In the genomic region with DNA sequence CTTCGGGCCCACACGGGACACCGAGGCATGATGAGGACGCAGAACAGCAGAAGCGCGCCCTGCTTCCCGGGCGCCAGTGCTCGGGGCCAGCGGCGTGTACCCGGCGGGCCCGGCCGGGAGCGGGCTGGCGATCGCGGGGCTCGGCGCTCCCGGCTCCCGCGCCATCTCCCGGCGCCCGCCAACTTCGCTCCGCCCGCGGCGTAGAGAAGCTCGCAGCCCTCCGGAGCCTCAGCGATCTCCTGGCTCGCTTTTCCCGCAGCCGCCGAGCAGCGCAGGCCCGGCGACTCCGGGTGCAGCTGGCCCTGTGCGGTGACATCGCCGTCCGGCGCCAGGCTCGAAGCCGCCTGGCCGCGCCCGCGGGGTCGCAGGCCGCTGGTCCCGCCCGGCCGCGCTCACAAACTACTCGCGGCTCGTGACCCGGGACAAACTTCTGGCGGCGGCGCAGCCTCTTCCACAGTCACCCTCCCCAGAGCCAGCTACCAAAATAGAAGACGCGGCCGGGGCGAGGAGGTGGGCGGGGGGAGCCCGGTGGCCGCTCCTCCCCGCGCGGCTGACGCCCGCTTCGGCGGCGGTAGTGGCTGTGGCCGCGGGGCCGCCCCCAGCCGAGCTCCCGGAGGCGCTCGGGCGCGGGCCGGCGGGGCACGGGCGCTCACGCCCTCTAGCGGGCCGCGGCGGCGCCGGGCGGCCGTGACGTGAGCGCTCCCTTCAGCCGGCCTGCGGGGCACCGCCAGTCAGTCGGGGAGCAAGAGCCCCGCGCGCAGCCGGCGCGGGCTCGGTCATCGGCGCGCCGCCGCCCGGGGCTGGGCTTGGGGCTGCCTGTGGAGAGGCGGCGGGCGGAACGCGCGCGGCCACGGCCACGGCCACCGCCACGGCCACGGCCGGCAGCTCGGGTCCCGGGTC, we compare ENCODE assay signal across 8 cellular contexts. TPM values are rescaled to one million over a fixed set of nuclear protein-coding genes. Genes with fewer than 3 reads are reported as not detected.
DNase-seq lines count a peak whose midpoint lies in the region; ATAC-seq, FAIRE-seq and TF ChIP-seq lines count a peak whose summit lies in the region.

A gene (plus strand): TSS at position 730 of the 900 bp plus-strand sequence. CDS start 503 bp downstream, outside the sequence.

- peak within 1 kb of the TSS; percentile 66 for H3K4me3 Mint-ChIP-seq in T-helper 2 cell treated with Interferon-gamma antibody and Interleukin-4, amounts not matched to agents 5 μg/mL and 100 μg/mL, for 36 hours

- H3K9me3 ChIP-seq in ES-I3 (ENCODE audit: control insufficient read depth, insufficient read depth, low read length) (0 out of 2 replicates have a peak, but pooled peaks cover 4% of the 10 kb centered on the region), iPS-15b (ENCODE audit: control insufficient read depth, insufficient read depth, low read length) (no peaks in the 10 kb centered on the region)

- peak within 1 kb of the TSS; percentile 33 for H3K4me3 ChIP-seq in Jurkat, Clone E6-1 (ENCODE audit: low read length)
- H3K4me3 ChIP-seq in bronchial epithelial cell (ENCODE audit: low read depth, low read length) (peak within 1 kb of the TSS; percentile 64), iPS-15b (ENCODE audit: low read depth, low read length) (peak within 1 kb of the TSS; percentile 61)

- H3K27me3 ChIP-seq in bronchial epithelial cell (ENCODE audit: control insufficient read depth, insufficient read depth, low read length): no peaks in the 10 kb centered on the region
- peaks cover 40% of the 10 kb centered on the region for H3K27me3 ChIP-seq in iPS-15b (ENCODE audit: control insufficient read depth, insufficient read depth, low read length)

- no peaks in the 10 kb centered on the region for H3K36me3 Mint-ChIP-seq in T-helper 2 cell treated with Interferon-gamma antibody and Interleukin-4, amounts not matched to agents 5 μg/mL and 100 μg/mL, for 36 hours (ENCODE audit: low read depth)

- H3K27me3 Mint-ChIP-seq in T-helper 2 cell treated with Interferon-gamma antibody and Interleukin-4, amounts not matched to agents 5 μg/mL and 100 μg/mL, for 36 hours (ENCODE audit: low read depth): peaks cover 53% of the 10 kb centered on the region

- peak; percentile 46 for TF ChIP-seq CTCF in bronchial epithelial cell (IDR thresholded peaks at IDR 0.05; ENCODE audit: insufficient read depth, low read length, severe bottlenecking)

- peak within 1 kb of the TSS; percentile 89 for H3K9ac ChIP-seq in ES-I3 (ENCODE audit: low read depth, low read length)
- peak within 1 kb of the TSS; percentile 62 for H3K9ac ChIP-seq in iPS-15b (ENCODE audit: low read depth, low read length)

- peak; percentile 87 for ATAC-seq in GM21737 (IDR thresholded peaks at IDR 0.05; ENCODE audit: unreplicated experiment)

- no peak for FAIRE-seq in bronchial epithelial cell (lab: Jason Lieb, UNC)

- peak; percentile 5 for DNase-seq in Jurkat, Clone E6-1 (ENCODE audit: low read depth, low spot score)
- peak; percentile 66 for DNase-seq in T-helper 2 cell treated with Interferon-gamma antibody and Interleukin-4, amounts not matched to agents 5 μg/mL and 100 μg/mL, for 36 hours (ENCODE audit: low spot score)
- DNase-seq in bronchial epithelial cell (ENCODE audit: low read depth) (peak; percentile 52), retina (peak; percentile 86), RKO (ENCODE audit: low spot score) (no peak)

- H3K4me1 Mint-ChIP-seq in T-helper 2 cell treated with Interferon-gamma antibody and Interleukin-4, amounts not matched to agents 5 μg/mL and 100 μg/mL, for 36 hours (ENCODE audit: low read depth): no peaks in the 10 kb centered on the region

- no peaks in the 10 kb centered on the region for H3K36me3 ChIP-seq in ES-I3 (ENCODE audit: insufficient read depth, low read length)
- H3K36me3 ChIP-seq in bronchial epithelial cell (ENCODE audit: control insufficient read depth, insufficient read depth, low read length): no peaks in the 10 kb centered on the region
- H3K36me3 ChIP-seq in iPS-15b (ENCODE audit: control insufficient read depth, insufficient read depth, low read length): no peaks in the 10 kb centered on the region

- H3K4me1 ChIP-seq in ES-I3 (ENCODE audit: insufficient read depth, low read length): peaks cover 3% of the 10 kb centered on the region
- peaks cover 7% of the 10 kb centered on the region for H3K4me1 ChIP-seq in iPS-15b (ENCODE audit: control insufficient read depth, insufficient read depth, low read length)

- H3K9me3 Mint-ChIP-seq in T-helper 2 cell treated with Interferon-gamma antibody and Interleukin-4, amounts not matched to agents 5 μg/mL and 100 μg/mL, for 36 hours: no peaks in the 10 kb centered on the region

- no peak within 1 kb of the TSS for H3K27ac Mint-ChIP-seq in T-helper 2 cell treated with Interferon-gamma antibody and Interleukin-4, amounts not matched to agents 5 μg/mL and 100 μg/mL, for 36 hours

RNA-seq across cellular contexts. Expression of the gene that starts here (rescaled TPM):
- 1.6 TPM for polyA plus RNA-seq in Jurkat, Clone E6-1 (2012; ENCODE audit: insufficient read depth, insufficient read length)
- 42.1 and 76.3 TPM in 2 replicates for total RNA-seq in bronchial epithelial cell
